9 cellular contexts compared by ENCODE assay signal in the genomic region with DNA sequence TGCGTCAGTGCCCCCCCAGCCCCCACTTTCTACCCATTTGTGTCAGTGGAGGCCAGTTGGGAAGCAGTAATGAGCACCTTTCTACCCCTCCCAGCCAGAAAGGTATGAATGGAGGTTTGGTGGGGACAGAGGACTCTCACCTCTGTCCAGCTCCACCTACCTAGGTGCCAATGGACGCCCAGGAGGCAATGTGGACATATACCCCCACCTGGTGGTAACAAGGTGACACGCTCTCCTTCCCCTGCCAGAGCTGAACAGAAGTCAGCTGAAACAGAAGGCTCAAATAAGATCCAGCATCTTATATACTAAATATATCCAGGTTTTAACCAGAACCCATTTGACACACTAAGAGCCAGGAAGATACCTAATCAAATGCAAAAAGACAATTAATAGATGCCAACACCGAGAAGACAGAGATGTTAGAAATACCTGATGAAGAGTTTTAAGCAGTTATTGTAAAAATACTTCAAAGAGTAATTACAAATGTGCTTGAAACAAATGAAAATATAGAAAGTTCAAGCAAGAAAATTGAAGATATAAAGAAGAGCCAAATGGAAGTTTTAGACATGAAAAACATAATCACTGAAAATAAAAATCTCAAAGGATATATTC. TPM values are rescaled to one million over a fixed set of nuclear protein-coding genes. Genes with fewer than 3 reads are reported as not detected.
DNase-seq lines count a peak whose midpoint lies in the region; ATAC-seq and TF ChIP-seq lines count a peak whose summit lies in the region.
"Had no signal": no experiment of that assay in that cellular context is flagged by ENCODE, and none has a peak within 500 bp of the region (broad histone marks: within the 10 kb centered on the region; RNA-seq: fewer than 3 reads in every experiment).

No MANE protein-coding gene starts in this region.

- peaks cover 9% of the 10 kb centered on the region for H3K9me3 Mint-ChIP-seq in neural crest cell

- peak; percentile 1 for DNase-seq in NOMO-1 treated with DMSO at 0.1 percent for 48 hours (lab: John Stamatoyannopoulos, UW; ENCODE audit: unreplicated experiment)
- DNase-seq in NOMO-1 (lab: John Stamatoyannopoulos, UW; ENCODE audit: unreplicated experiment in 2 of 2) = no peak
- DNase-seq in astrocyte of the hippocampus (ENCODE audit: low read depth, low spot score) = peak; percentile 44
- no peak for DNase-seq in neural crest cell (ENCODE audit: low read depth, low spot score)
- no peak for DNase-seq in stimulated activated CD4-positive, alpha-beta T cell treated with anti-CD3 and anti-CD28 coated beads, Interleukin-4, amount 100 ng/mL, for 24 hours
- DNase-seq: CD8-positive, alpha-beta memory T cell had no signal

- no peak for TF ChIP-seq EP300 in Ishikawa (IDR thresholded peaks at IDR 0.05; ENCODE audit: borderline replicate concordance)

- no peaks in the 10 kb centered on the region for H3K36me3 Mint-ChIP-seq in neural crest cell (ENCODE audit: low read depth)
- H3K36me3 Mint-ChIP-seq: CD8-positive, alpha-beta memory T cell had no signal

- TF ChIP-seq RAD21 in Ishikawa (IDR thresholded peaks at IDR 0.05; ENCODE audit: low read depth) = peak; percentile 80

- H3K27ac Mint-ChIP-seq in neural crest cell (ENCODE audit: unreplicated experiment) = no peak overlapping the region
- H3K27ac Mint-ChIP-seq: CD8-positive, alpha-beta memory T cell had no signal

- H3K27me3 Mint-ChIP-seq in neural crest cell (ENCODE audit: low read depth) = peaks cover 34% of the 10 kb centered on the region

- H3K4me1 Mint-ChIP-seq in neural crest cell = no peaks in the 10 kb centered on the region
- H3K4me1 Mint-ChIP-seq: CD8-positive, alpha-beta memory T cell had no signal

- H3K4me3 Mint-ChIP-seq in neural crest cell = no peak overlapping the region
- H3K4me3 Mint-ChIP-seq: CD8-positive, alpha-beta memory T cell had no signal

- TF ChIP-seq CTCF in neural crest cell (conservative IDR thresholded peaks at IDR 0.05) = peak; percentile 68

- ATAC-seq in GM21423 (IDR thresholded peaks at IDR 0.05; ENCODE audit: unreplicated experiment) (no peak), HG02970 (IDR thresholded peaks at IDR 0.05; ENCODE audit: low FRiP score, unreplicated experiment) (no peak)

TF ChIP-seq in Ishikawa, 13 proteins besides CTCF, POLR2A, EP300 and RAD21:
- TF ChIP-seq FOXM1 (IDR thresholded peaks at IDR 0.05; ENCODE audit: borderline replicate concordance, low read depth) = no peak
- no peak for TF ChIP-seq EGR1 (IDR thresholded peaks at IDR 0.05)
- TF ChIP-seq ZBTB7A (IDR thresholded peaks at IDR 0.05; ENCODE audit: low read depth) = no peak
- TF ChIP-seq CREB1 (IDR thresholded peaks at IDR 0.05; ENCODE audit: low read depth) = no peak
- TF ChIP-seq CEBPB (IDR thresholded peaks at IDR 0.05) = no peak
- TF ChIP-seq YY1 (IDR thresholded peaks at IDR 0.05; ENCODE audit: low read depth) = no peak
- TF ChIP-seq, protein P1, sequence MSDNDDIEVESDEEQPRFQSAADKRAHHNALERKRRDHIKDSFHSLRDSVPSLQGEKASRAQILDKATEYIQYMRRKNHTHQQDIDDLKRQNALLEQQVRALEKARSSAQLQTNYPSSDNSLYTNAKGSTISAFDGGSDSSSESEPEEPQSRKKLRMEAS (IDR thresholded peaks at IDR 0.05) = no peak
- TF ChIP-seq TEAD4 (IDR thresholded peaks at IDR 0.05) = no peak
- TF ChIP-seq, protein P2, sequence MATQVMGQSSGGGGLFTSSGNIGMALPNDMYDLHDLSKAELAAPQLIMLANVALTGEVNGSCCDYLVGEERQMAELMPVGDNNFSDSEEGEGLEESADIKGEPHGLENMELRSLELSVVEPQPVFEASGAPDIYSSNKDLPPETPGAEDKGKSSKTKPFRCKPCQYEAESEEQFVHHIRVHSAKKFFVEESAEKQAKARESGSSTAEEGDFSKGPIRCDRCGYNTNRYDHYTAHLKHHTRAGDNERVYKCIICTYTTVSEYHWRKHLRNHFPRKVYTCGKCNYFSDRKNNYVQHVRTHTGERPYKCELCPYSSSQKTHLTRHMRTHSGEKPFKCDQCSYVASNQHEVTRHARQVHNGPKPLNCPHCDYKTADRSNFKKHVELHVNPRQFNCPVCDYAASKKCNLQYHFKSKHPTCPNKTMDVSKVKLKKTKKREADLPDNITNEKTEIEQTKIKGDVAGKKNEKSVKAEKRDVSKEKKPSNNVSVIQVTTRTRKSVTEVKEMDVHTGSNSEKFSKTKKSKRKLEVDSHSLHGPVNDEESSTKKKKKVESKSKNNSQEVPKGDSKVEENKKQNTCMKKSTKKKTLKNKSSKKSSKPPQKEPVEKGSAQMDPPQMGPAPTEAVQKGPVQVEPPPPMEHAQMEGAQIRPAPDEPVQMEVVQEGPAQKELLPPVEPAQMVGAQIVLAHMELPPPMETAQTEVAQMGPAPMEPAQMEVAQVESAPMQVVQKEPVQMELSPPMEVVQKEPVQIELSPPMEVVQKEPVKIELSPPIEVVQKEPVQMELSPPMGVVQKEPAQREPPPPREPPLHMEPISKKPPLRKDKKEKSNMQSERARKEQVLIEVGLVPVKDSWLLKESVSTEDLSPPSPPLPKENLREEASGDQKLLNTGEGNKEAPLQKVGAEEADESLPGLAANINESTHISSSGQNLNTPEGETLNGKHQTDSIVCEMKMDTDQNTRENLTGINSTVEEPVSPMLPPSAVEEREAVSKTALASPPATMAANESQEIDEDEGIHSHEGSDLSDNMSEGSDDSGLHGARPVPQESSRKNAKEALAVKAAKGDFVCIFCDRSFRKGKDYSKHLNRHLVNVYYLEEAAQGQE (IDR thresholded peaks at IDR 0.05; ENCODE audit: low read depth) = no peak
- no peak for TF ChIP-seq NFIC (IDR thresholded peaks at IDR 0.05)
- TF ChIP-seq TCF12 (IDR thresholded peaks at IDR 0.05; ENCODE audit: low read depth) = no peak
- TF ChIP-seq TAF1 (IDR thresholded peaks at IDR 0.05; ENCODE audit: low read depth) = no peak
- TF ChIP-seq, protein P3, sequence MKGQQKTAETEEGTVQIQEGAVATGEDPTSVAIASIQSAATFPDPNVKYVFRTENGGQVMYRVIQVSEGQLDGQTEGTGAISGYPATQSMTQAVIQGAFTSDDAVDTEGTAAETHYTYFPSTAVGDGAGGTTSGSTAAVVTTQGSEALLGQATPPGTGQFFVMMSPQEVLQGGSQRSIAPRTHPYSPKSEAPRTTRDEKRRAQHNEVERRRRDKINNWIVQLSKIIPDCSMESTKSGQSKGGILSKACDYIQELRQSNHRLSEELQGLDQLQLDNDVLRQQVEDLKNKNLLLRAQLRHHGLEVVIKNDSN (IDR thresholded peaks at IDR 0.05) = no peak

RNA-seq across cellular contexts. Expression of a gene that starts 18.4 kb away (rescaled TPM):
- 3.3 and 3.4 TPM in 2 replicates for total RNA-seq in neural crest cell
- total RNA-seq: CD8-positive, alpha-beta memory T cell had no signal

Comparison
In these comparisons a context has a peak if more than half of its experiments do, and no peak if none do; other contexts are left out.
1. DNase-seq: peak in NOMO-1 treated with DMSO at 0.1 percent for 48 hours (single experiment) and astrocyte of the hippocampus (single experiment); none in NOMO-1 (0 of 2), neural crest cell (single experiment) and stimulated activated CD4-positive, alpha-beta T cell treated with anti-CD3 and anti-CD28 coated beads, Interleukin-4, amount 100 ng/mL, for 24 hours (single experiment).